Comparison of ENCODE assay signal across 21 cellular contexts in genomic region chr10:120494313-120494710, GRCh38. TPM values are rescaled to one million over a fixed set of nuclear protein-coding genes. Genes with fewer than 3 reads are reported as not detected.
DNase-seq lines count a peak whose midpoint lies in the region; ATAC-seq and TF ChIP-seq lines count a peak whose summit lies in the region.
"Had no signal": no experiment of that assay in that cellular context is flagged by ENCODE, and none has a peak within 500 bp of the region (broad histone marks: within the 10 kb centered on the region; RNA-seq: fewer than 3 reads in every experiment).

No MANE protein-coding gene starts in this region.

- H3K4me3 ChIP-seq in OCI-LY3 (ENCODE audit: low read length) (no peak overlapping the region), neuronal stem cell (ENCODE audit: low read length in 2 of 2) (no peak overlapping the region)
- H3K4me3 ChIP-seq: A549; BLaER1 treated with 17β-estradiol and CSF1 and Interleukin-3, amounts not matched to agents 10 nM and 100 nM; GM23338 had no signal

- no peak overlapping the region for H2BK12ac ChIP-seq in neuronal stem cell (ENCODE audit: low read length)

- H2BK5ac ChIP-seq in neuronal stem cell (ENCODE audit: low read length) = no peak overlapping the region

- H4K20me1 ChIP-seq in OCI-LY3 (ENCODE audit: insufficient read depth, low read length) = no peaks in the 10 kb centered on the region
- H4K20me1 ChIP-seq: BLaER1 treated with 17β-estradiol and CSF1 and Interleukin-3, amounts not matched to agents 10 nM and 100 nM had no signal

- H3K14ac ChIP-seq in neuronal stem cell (ENCODE audit: low read length) = no peak overlapping the region

- H3K9me3 ChIP-seq in OCI-LY3 (ENCODE audit: insufficient read depth, low read length) = no peaks in the 10 kb centered on the region
- H3K9me3 ChIP-seq in neuronal stem cell (replicated peaks in 1 of 2; ENCODE audit: control insufficient read depth in 2 of 2, insufficient read depth in 1 of 2, low read depth in 1 of 2, low read length in 2 of 2) = no peaks in the 10 kb centered on the region
- H3K9me3 ChIP-seq: A549; BE2C; BLaER1 treated with 17β-estradiol and CSF1 and Interleukin-3, amounts not matched to agents 10 nM and 100 nM had no signal

- no peak for TF ChIP-seq CTCF in OCI-LY3 (IDR thresholded peaks at IDR 0.05; ENCODE audit: low read depth, low read length)
- TF ChIP-seq CTCF in RWPE1 (conservative IDR thresholded peaks at IDR 0.05; ENCODE audit: low read depth) = no peak

- no peak overlapping the region for H4K8ac ChIP-seq in neuronal stem cell (ENCODE audit: low read depth, low read length)

- H4K91ac ChIP-seq in neuronal stem cell (ENCODE audit: low read depth, low read length, poor library complexity) = no peak overlapping the region

- no peak overlapping the region for H3K27ac ChIP-seq in OCI-LY3 (ENCODE audit: low read length)
- no peak overlapping the region for H3K27ac ChIP-seq in neuronal stem cell (replicated peaks; ENCODE audit: low read length)
- no peak overlapping the region for H3K27ac ChIP-seq in RWPE1
- H3K27ac ChIP-seq: A549 had no signal

- no peak overlapping the region for H2BK120ac ChIP-seq in neuronal stem cell (ENCODE audit: low read depth, low read length)

- no peak overlapping the region for H3K23ac ChIP-seq in neuronal stem cell (ENCODE audit: low read depth, low read length, poor library complexity)

- no peak overlapping the region for H2BK15ac ChIP-seq in neuronal stem cell (ENCODE audit: low read length)

- no peaks in the 10 kb centered on the region for H3K79me2 ChIP-seq in OCI-LY3 (ENCODE audit: low read length)

- no peaks in the 10 kb centered on the region for H3K79me1 ChIP-seq in neuronal stem cell (ENCODE audit: low read depth, low read length)

- DNase-seq in neuronal stem cell (ENCODE audit: low spot score) (no peak), RWPE1 (ENCODE audit: low spot score) (no peak)
- DNase-seq: 8988T; ACHN; AML-193; CD4-positive, alpha-beta T cell; CD8-positive, alpha-beta memory T cell; DMS53; DMS79 treated with DMSO at 0.1 percent for 48 hours; GF-D8; H9 had no signal

- POLR2A ChIA-PET in RWPE1 (lab: Yijun Ruan, JAX; ENCODE audit: low non-redundant PET) = no interaction called here

- CTCF ChIA-PET in RWPE1 (lab: Yijun Ruan, JAX) = no interaction called here

- no peak overlapping the region for H2AFZ ChIP-seq in OCI-LY3 (ENCODE audit: low read depth, low read length)
- no peak overlapping the region for H2AFZ ChIP-seq in neuronal stem cell (ENCODE audit: low read length)
- H2AFZ ChIP-seq: GM23338 had no signal

- no peak overlapping the region for H3K4ac ChIP-seq in neuronal stem cell (ENCODE audit: low read length)

- H2AK5ac ChIP-seq in neuronal stem cell (ENCODE audit: low read depth, low read length) = no peak overlapping the region

- H3K27me3 ChIP-seq in OCI-LY3 (ENCODE audit: low read depth, low read length) (no peaks in the 10 kb centered on the region), neuronal stem cell (ENCODE audit: control insufficient read depth in 3 of 3, insufficient read depth in 3 of 3, low read depth in 1 of 3, low read length in 3 of 3) (no peaks in the 10 kb centered on the region)
- H3K27me3 ChIP-seq: BE2C; BLaER1 treated with 17β-estradiol and CSF1 and Interleukin-3, amounts not matched to agents 10 nM and 100 nM had no signal

- H3K4me1 ChIP-seq in OCI-LY3 (ENCODE audit: low read length) = peaks cover 47% of the 10 kb centered on the region
- H3K4me1 ChIP-seq in neuronal stem cell (ENCODE audit: control insufficient read depth in 2 of 2, insufficient read depth in 1 of 2, low read depth in 1 of 2, low read length in 2 of 2) = peaks cover 0 to 6% of the 10 kb centered on the region in 2 donors
- H3K4me1 ChIP-seq: A549 had no signal

- no peak overlapping the region for H3K18ac ChIP-seq in neuronal stem cell (ENCODE audit: low read length)

- H3K36me3 ChIP-seq in OCI-LY3 (replicated peaks; ENCODE audit: low read depth, low read length) (no peaks in the 10 kb centered on the region), neuronal stem cell (replicated peaks in 1 of 2; ENCODE audit: control insufficient read depth in 2 of 2, insufficient read depth in 2 of 2, low read length in 2 of 2) (no peaks in the 10 kb centered on the region)
- H3K36me3 ChIP-seq: BE2C; BLaER1 treated with 17β-estradiol and CSF1 and Interleukin-3, amounts not matched to agents 10 nM and 100 nM had no signal

- H3K4me2 ChIP-seq in OCI-LY3 (ENCODE audit: low read length) (peak overlapping the region; percentile 45), neuronal stem cell (ENCODE audit: insufficient read depth, low read length, poor library complexity, severe bottlenecking) (peak overlapping the region; percentile 21)
- H3K4me2 ChIP-seq: A549, GM23338 had no signal

- ATAC-seq in HG03139 (IDR thresholded peaks at IDR 0.05; ENCODE audit: unreplicated experiment) = peak; percentile 18
- no peak for ATAC-seq in HG03520 (IDR thresholded peaks at IDR 0.05; ENCODE audit: unreplicated experiment)
- no peak for ATAC-seq in HG03521 (IDR thresholded peaks at IDR 0.05; ENCODE audit: unreplicated experiment)
- ATAC-seq: A549, GM23338, HCT116 had no signal

- WGBS in neuronal stem cell (ENCODE audit: extremely low coverage in 2 of 2, insufficient read length in 2 of 2, insufficient replicate concordance in 1 of 2), 2 donors = no CpG with 5 or more reads among the region's 6 CpGs

- H3K9ac ChIP-seq in OCI-LY3 (ENCODE audit: low read length) (no peak overlapping the region), neuronal stem cell (ENCODE audit: low read depth, low read length, poor library complexity) (no peak overlapping the region)
- H3K9ac ChIP-seq: BLaER1 treated with 17β-estradiol and CSF1 and Interleukin-3, amounts not matched to agents 10 nM and 100 nM had no signal

RNA-seq across cellular contexts. Expression of gene PLPP4, which starts 37.3 kb away (rescaled TPM):
- 4.0 TPM for polyA plus RNA-seq in neuronal stem cell (2013, experiment 1 of 2)
- 3.6 TPM for polyA plus RNA-seq in neuronal stem cell (2013, experiment 2 of 2)
- polyA plus RNA-seq: A549; CD14-positive monocyte; CD8-positive, alpha-beta memory T cell had no signal
